1 cellular context compared by ENCODE assay signal in genomic region chr20:31674895-31675827, GRCh38.
TF ChIP-seq lines count a peak whose summit lies in the region.

No MANE protein-coding gene starts in this region.

TF ChIP-seq in GM12878, 131 proteins besides CTCF, POLR2A, EP300 and RAD21 (continued from another document and continues in another):
- TF ChIP-seq IKZF2 (IDR thresholded peaks at IDR 0.05) (peak; percentile 43 to 64; a peak in 3 of 4 replicates), FOS (IDR thresholded peaks at IDR 0.05; ENCODE audit: borderline replicate concordance, extremely low read depth, insufficient read length) (no peak), CEBPB (IDR thresholded peaks at IDR 0.05; ENCODE audit: borderline replicate concordance in 1 of 2, low read depth in 2 of 2, low read length in 2 of 2) (no peak), ZNF217 (IDR thresholded peaks at IDR 0.05) (no peak), ATF7 (IDR thresholded peaks at IDR 0.05; ENCODE audit: low read depth) (no peak), TARDBP (IDR thresholded peaks at IDR 0.05; ENCODE audit: borderline replicate concordance) (no peak), TCF7 (IDR thresholded peaks at IDR 0.05; ENCODE audit: borderline replicate concordance) (no peak), GATAD2B (conservative IDR thresholded peaks at IDR 0.05; ENCODE audit: low read depth) (no peak), E4F1 (IDR thresholded peaks at IDR 0.05; ENCODE audit: borderline replicate concordance, partially characterized antibody) (no peak), SP1 (IDR thresholded peaks at IDR 0.05; ENCODE audit: low read depth, low read length) (no peak), CHD4 (IDR thresholded peaks at IDR 0.05) (no peak), HDGF (IDR thresholded peaks at IDR 0.05) (peak; percentile 92), HDAC6 (IDR thresholded peaks at IDR 0.05; ENCODE audit: unreplicated experiment) (no peak), JUNB (IDR thresholded peaks at IDR 0.05) (no peak), ZNF274 (IDR thresholded peaks at IDR 0.05; ENCODE audit: insufficient read depth, insufficient read length) (no peak), ZBTB11 (CRISPR knock-in tag; IDR thresholded peaks at IDR 0.05) (peak; percentile 69), BMI1 (IDR thresholded peaks at IDR 0.05; ENCODE audit: borderline replicate concordance) (no peak), STAT3 (IDR thresholded peaks at IDR 0.05; ENCODE audit: low read depth, low read length) (no peak), NFYA (IDR thresholded peaks at IDR 0.05; ENCODE audit: borderline replicate concordance, low read depth, low read length) (no peak), FOXK2 (IDR thresholded peaks at IDR 0.05) (no peak), RB1 (IDR thresholded peaks at IDR 0.05; ENCODE audit: borderline replicate concordance) (no peak), USF2 (IDR thresholded peaks at IDR 0.05; ENCODE audit: borderline replicate concordance, low read depth, low read length) (no peak), IRF5 (IDR thresholded peaks at IDR 0.05; ENCODE audit: borderline replicate concordance) (no peak), ETV6 (conservative IDR thresholded peaks at IDR 0.05 in 1 of 2, IDR thresholded peaks at IDR 0.05 in 1 of 2; ENCODE audit: borderline replicate concordance in 1 of 2, low read depth in 1 of 2) (peak in 1 of 2 experiments; percentile 98; a peak in 2 of 4 replicates), FOXM1 (IDR thresholded peaks at IDR 0.05; ENCODE audit: low read depth, low read length) (no peak), KLF5 (IDR thresholded peaks at IDR 0.05; ENCODE audit: partially characterized antibody) (no peak), NFXL1 (IDR thresholded peaks at IDR 0.05; ENCODE audit: borderline replicate concordance) (no peak), YY1 (IDR thresholded peaks at IDR 0.05; ENCODE audit: low read depth, low read length) (peak; percentile 43; the same call in 1 of the 2 replicates), IKZF1 (conservative IDR thresholded peaks at IDR 0.05) (peak; percentile 83), MLLT1 (IDR thresholded peaks at IDR 0.05) (0 out of 2 replicates have a peak, but pooled peaks have one; percentile 31), MYB (IDR thresholded peaks at IDR 0.05; ENCODE audit: borderline replicate concordance, low read depth, low read length) (no peak), BCL3 (IDR thresholded peaks at IDR 0.05; ENCODE audit: borderline replicate concordance, insufficient read depth, low read depth, low read length, poor library complexity, severe bottlenecking) (no peak), NKRF (conservative IDR thresholded peaks at IDR 0.05) (no peak), PAX5 (IDR thresholded peaks at IDR 0.05; ENCODE audit: borderline replicate concordance, low read depth, low read length) (0 out of 2 replicates have a peak, but pooled peaks have one; percentile 5), BCL11A (IDR thresholded peaks at IDR 0.05; ENCODE audit: low read depth, low read length) (0 out of 2 replicates have a peak, but pooled peaks have one; percentile 15), CBX3 (IDR thresholded peaks at IDR 0.05; ENCODE audit: borderline replicate concordance, low read depth) (no peak), BHLHE40 (IDR thresholded peaks at IDR 0.05; ENCODE audit: borderline replicate concordance in 1 of 2, low read depth in 2 of 2, low read length in 1 of 2) (peak in 1 of 2 experiments; percentile 36; a peak in 1 of 4 replicates), LARP7 (IDR thresholded peaks at IDR 0.05) (no peak), MXI1 (IDR thresholded peaks at IDR 0.05; ENCODE audit: low read depth, low read length) (peak; percentile 67), EED (IDR thresholded peaks at IDR 0.05; ENCODE audit: low read depth) (peak; percentile 78), NR2C1 (IDR thresholded peaks at IDR 0.05) (no peak), SUPT20H (IDR thresholded peaks at IDR 0.05; ENCODE audit: borderline replicate concordance, control insufficient read depth, low read depth, low read length) (no peak), ZNF384 (IDR thresholded peaks at IDR 0.05; ENCODE audit: borderline replicate concordance, low read depth, low read length) (0 out of 2 replicates have a peak, but pooled peaks have one; percentile 18), RUNX3 (IDR thresholded peaks at IDR 0.05; ENCODE audit: low read length) (peak; percentile 59), PKNOX1 (IDR thresholded peaks at IDR 0.05) (no peak), POLR2AphosphoS5 (IDR thresholded peaks at IDR 0.05; ENCODE audit: low read length) (peak; percentile 64), MAX (IDR thresholded peaks at IDR 0.05; ENCODE audit: low read depth, low read length) (peak; percentile 64; the same call in 1 of the 2 replicates), CHD1 (IDR thresholded peaks at IDR 0.05; ENCODE audit: low read depth, low read length) (no peak), CBX5 (IDR thresholded peaks at IDR 0.05; ENCODE audit: low read depth) (no peak), ASH2L (IDR thresholded peaks at IDR 0.05; ENCODE audit: borderline replicate concordance, low read depth) (no peak)
